ENCODE assay signal across 17 cellular contexts in the genomic region with DNA sequence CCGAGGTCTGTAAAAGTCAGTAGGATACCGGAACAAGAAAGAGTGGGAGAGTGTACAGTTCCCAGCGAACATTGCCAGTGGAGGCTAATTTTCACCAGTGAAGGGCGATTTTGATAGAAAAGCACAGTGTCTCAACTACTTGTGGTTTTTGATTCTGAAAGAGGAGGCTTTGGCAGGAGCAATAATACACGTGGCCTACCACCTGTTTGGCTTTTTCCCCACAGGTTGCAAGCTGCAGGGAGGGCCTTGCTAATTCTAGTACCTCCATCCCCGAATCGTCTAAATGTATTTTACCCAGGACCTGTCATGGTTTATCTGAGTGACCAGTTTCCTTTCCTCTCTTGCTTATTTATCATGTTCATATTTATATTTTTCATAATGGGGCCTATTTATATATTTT. TPM values are rescaled to one million over a fixed set of nuclear protein-coding genes. Genes with fewer than 3 reads are reported as not detected.
DNase-seq lines count a peak whose midpoint lies in the region; ATAC-seq and TF ChIP-seq lines count a peak whose summit lies in the region.
"Had no signal": no experiment of that assay in that cellular context is flagged by ENCODE, and none has a peak within 500 bp of the region (broad histone marks: within the 10 kb centered on the region; RNA-seq: fewer than 3 reads in every experiment).

No MANE protein-coding gene starts in this region.

- H4K20me1 ChIP-seq in MM.1S (ENCODE audit: insufficient read depth, low read length): no peaks in the 10 kb centered on the region

- intact Hi-C loops in adrenal gland (cut with DNase I): no loop called here

- H3K36me3 Mint-ChIP-seq in activated naive CD8-positive, alpha-beta T cell: peaks cover 8% of the 10 kb centered on the region
- H3K36me3 Mint-ChIP-seq in activated naive CD8-positive, alpha-beta T cell treated with anti-CD3 and anti-CD28 coated beads for 36 hours: peaks cover 24% of the 10 kb centered on the region
- peaks cover 47% of the 10 kb centered on the region for H3K36me3 Mint-ChIP-seq in central memory CD8-positive, alpha-beta T cell (ENCODE audit: insufficient read depth)

- H3K4me3 ChIP-seq in MM.1S (ENCODE audit: low read length) (peak overlapping the region; percentile 2; the same call in 1 of the 2 replicates), adrenal gland (no peak overlapping the region)
- H3K4me3 ChIP-seq: tibial artery had no signal

- peak overlapping the region; percentile 64; the same call in 1 of the 2 replicates for H3K27ac ChIP-seq in MM.1S (ENCODE audit: low read length)
- H3K27ac ChIP-seq in adrenal gland: no peak overlapping the region
- H3K27ac ChIP-seq: tibial artery had no signal

- no peaks in the 10 kb centered on the region for H3K27me3 ChIP-seq in MM.1S (replicated peaks; ENCODE audit: insufficient read depth, low read length)
- no peaks in the 10 kb centered on the region for H3K27me3 ChIP-seq in adrenal gland
- H3K27me3 ChIP-seq: tibial artery had no signal

- H3K9me3 Mint-ChIP-seq in activated naive CD8-positive, alpha-beta T cell (ENCODE audit: low read depth): no peaks in the 10 kb centered on the region
- H3K9me3 Mint-ChIP-seq in activated naive CD8-positive, alpha-beta T cell treated with anti-CD3 and anti-CD28 coated beads for 36 hours: no peaks in the 10 kb centered on the region
- no peaks in the 10 kb centered on the region for H3K9me3 Mint-ChIP-seq in central memory CD8-positive, alpha-beta T cell
- H3K9me3 Mint-ChIP-seq: nephron; stimulated activated naive B cell treated with anti-CD40 and anti-IgM and Interleukin-4, amounts not matched to agents 10 μg/mL and 1 μg/mL and 100 μg/mL, for 72 hours had no signal

- no peaks in the 10 kb centered on the region for H3K27me3 Mint-ChIP-seq in activated naive CD8-positive, alpha-beta T cell
- H3K27me3 Mint-ChIP-seq in activated naive CD8-positive, alpha-beta T cell treated with anti-CD3 and anti-CD28 coated beads for 36 hours: no peaks in the 10 kb centered on the region
- H3K27me3 Mint-ChIP-seq in central memory CD8-positive, alpha-beta T cell: no peaks in the 10 kb centered on the region
- H3K27me3 Mint-ChIP-seq: stimulated activated naive B cell treated with anti-CD40 and anti-IgM and Interleukin-4, amounts not matched to agents 10 μg/mL and 1 μg/mL and 100 μg/mL, for 72 hours had no signal

- H3K79me2 ChIP-seq in MM.1S (ENCODE audit: low read length): no peaks in the 10 kb centered on the region

- TF ChIP-seq CTCF in MM.1S (IDR thresholded peaks at IDR 0.05; ENCODE audit: low read length): no peak
- no peak for TF ChIP-seq CTCF in adrenal gland (IDR thresholded peaks at IDR 0.05)

- H3K9ac ChIP-seq in MM.1S (ENCODE audit: low read length): peak overlapping the region; percentile 19; the same call in 1 of the 2 replicates

- H3F3A ChIP-seq in MM.1S (ENCODE audit: insufficient read depth, low read length): peaks cover 7% of the 10 kb centered on the region

- ATAC-seq in central memory CD8-positive, alpha-beta T cell (replicated peaks; ENCODE audit: extremely low read depth, poor library complexity, severe bottlenecking): no peak
- ATAC-seq in HG02852 (IDR thresholded peaks at IDR 0.05; ENCODE audit: unreplicated experiment): no peak
- ATAC-seq in HG03159 (IDR thresholded peaks at IDR 0.05; ENCODE audit: unreplicated experiment): no peak
- ATAC-seq: left cardiac atrium; SK-N-SH treated with all-trans-retinoic acid at 6 μM for 48 hours; stimulated activated naive B cell treated with anti-CD40 and anti-IgM and Interleukin-4, amounts not matched to agents 10 μg/mL and 1 μg/mL and 100 μg/mL, for 72 hours had no signal

- H3K9me3 ChIP-seq in MM.1S (replicated peaks; ENCODE audit: insufficient read depth, low read length): no peaks in the 10 kb centered on the region
- H3K9me3 ChIP-seq in adrenal gland (replicated peaks in 1 of 3): no peaks in the 10 kb centered on the region
- H3K9me3 ChIP-seq: tibial artery had no signal

- H3K4me2 ChIP-seq in MM.1S (ENCODE audit: low read depth, low read length): peak overlapping the region; percentile 42

- WGBS in adrenal gland, 4 donors: 80 to 86% (median 84%) methylated on average over 7 of the region's 7 CpGs

- H3K4me1 ChIP-seq in MM.1S (ENCODE audit: low read length): peaks cover 22% of the 10 kb centered on the region
- H3K4me1 ChIP-seq in adrenal gland (replicated peaks in 1 of 2): peaks cover 0 to 4% of the 10 kb centered on the region in 2 donors
- H3K4me1 ChIP-seq: tibial artery had no signal

- no peak for TF ChIP-seq POLR2A in adrenal gland (IDR thresholded peaks at IDR 0.05)

- H3K9me2 ChIP-seq in MM.1S (replicated peaks; ENCODE audit: insufficient read depth, low read length): no peaks in the 10 kb centered on the region

- no peak for DNase-seq in activated naive CD8-positive, alpha-beta T cell treated with anti-CD3 and anti-CD28 coated beads for 36 hours
- DNase-seq in MM.1S: peak; percentile 75
- DNase-seq in central memory CD8-positive, alpha-beta T cell (ENCODE audit: low spot score in 2 of 2): no peak
- no peak for DNase-seq in adrenal gland
- DNase-seq: Karpas-422; left cardiac atrium; NCI-H1092; NCI-H1930; NCI-H446 treated with DMSO at 0.1 percent for 48 hours; posterior cingulate gyrus; stimulated activated naive B cell treated with anti-CD40 and anti-IgM and Interleukin-4, amounts not matched to agents 10 μg/mL and 1 μg/mL and 100 μg/mL, for 72 hours; tibial artery had no signal

- peaks cover 24% of the 10 kb centered on the region for H3K4me1 Mint-ChIP-seq in activated naive CD8-positive, alpha-beta T cell (ENCODE audit: low read depth)
- peaks cover 23% of the 10 kb centered on the region for H3K4me1 Mint-ChIP-seq in activated naive CD8-positive, alpha-beta T cell treated with anti-CD3 and anti-CD28 coated beads for 36 hours
- H3K4me1 Mint-ChIP-seq in central memory CD8-positive, alpha-beta T cell: peaks cover 19% of the 10 kb centered on the region

- no peaks in the 10 kb centered on the region for H3K36me3 ChIP-seq in MM.1S (replicated peaks; ENCODE audit: insufficient read depth, low read length)
- H3K36me3 ChIP-seq in adrenal gland (replicated peaks in 1 of 2): peaks cover 0 to 8% of the 10 kb centered on the region in 2 donors

- H2AFZ ChIP-seq in MM.1S (ENCODE audit: low read length): no peak overlapping the region

- H3K4me3 Mint-ChIP-seq in activated naive CD8-positive, alpha-beta T cell: peak overlapping the region; percentile 18
- no peak overlapping the region for H3K4me3 Mint-ChIP-seq in activated naive CD8-positive, alpha-beta T cell treated with anti-CD3 and anti-CD28 coated beads for 36 hours
- H3K4me3 Mint-ChIP-seq in central memory CD8-positive, alpha-beta T cell: no peak overlapping the region
- H3K4me3 Mint-ChIP-seq: nephron; stimulated activated naive B cell treated with anti-CD40 and anti-IgM and Interleukin-4, amounts not matched to agents 10 μg/mL and 1 μg/mL and 100 μg/mL, for 72 hours had no signal

- peak overlapping the region; percentile 58 for H3K27ac Mint-ChIP-seq in activated naive CD8-positive, alpha-beta T cell
- no peak overlapping the region for H3K27ac Mint-ChIP-seq in activated naive CD8-positive, alpha-beta T cell treated with anti-CD3 and anti-CD28 coated beads for 36 hours
- peak overlapping the region; percentile 68 for H3K27ac Mint-ChIP-seq in central memory CD8-positive, alpha-beta T cell (ENCODE audit: low read depth)
- H3K27ac Mint-ChIP-seq: stimulated activated naive B cell treated with anti-CD40 and anti-IgM and Interleukin-4, amounts not matched to agents 10 μg/mL and 1 μg/mL and 100 μg/mL, for 72 hours had no signal

RNA-seq across cellular contexts. Expression of a gene that starts 3.3 kb away (rescaled TPM):
- under 1 TPM; 0.27 to 0.56 TPM for total RNA-seq in activated naive CD8-positive, alpha-beta T cell treated with anti-CD3 and anti-CD28 coated beads for 36 hours
- under 1 TPM in 1 of 8 donors, not detected in 7; 0.07 TPM for total RNA-seq in adrenal gland
- under 1 TPM in 2 of 3 donors, not detected in 1; 0.03 to 0.40 TPM for polyA plus RNA-seq in adrenal gland

RNA-seq across cellular contexts. Expression of a gene that starts 35.6 kb away (rescaled TPM):
- 100 to 1,000 TPM; 154 to 156 TPM for total RNA-seq in activated naive CD8-positive, alpha-beta T cell treated with anti-CD3 and anti-CD28 coated beads for 36 hours
- 10 to 100 TPM; 47.5 to 88.8 (median 57.8) TPM for total RNA-seq in adrenal gland
- 10 to 100 TPM; 22.3 to 97.3 (median 22.4) TPM for polyA plus RNA-seq in adrenal gland
